ENCODE assay signal across 1 cellular context in genomic region chr17:75877752-75878173, GRCh38.
TF ChIP-seq lines count a peak whose summit lies in the region.

No MANE protein-coding gene starts in this region.

TF ChIP-seq in HepG2, 621 proteins besides CTCF, POLR2A, EP300 and RAD21 (continued from another document and continues in another):
- TF ChIP-seq THAP11 (CRISPR knock-in tag; IDR thresholded peaks at IDR 0.05): peak; percentile 27; the same call in 1 of the 2 replicates
- TF ChIP-seq, protein P1, sequence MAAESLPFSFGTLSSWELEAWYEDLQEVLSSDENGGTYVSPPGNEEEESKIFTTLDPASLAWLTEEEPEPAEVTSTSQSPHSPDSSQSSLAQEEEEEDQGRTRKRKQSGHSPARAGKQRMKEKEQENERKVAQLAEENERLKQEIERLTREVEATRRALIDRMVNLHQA (CRISPR knock-in tag; IDR thresholded peaks at IDR 0.05): no peak
- no peak for TF ChIP-seq ZNF850 (CRISPR knock-in tag; conservative IDR thresholded peaks at IDR 0.05)
- no peak; the same call in 1 of the 2 replicates for TF ChIP-seq ZNF770 (CRISPR knock-in tag; IDR thresholded peaks at IDR 0.05)
- no peak for TF ChIP-seq RBM39 (IDR thresholded peaks at IDR 0.05; ENCODE audit: low read depth, low read length, poor library complexity, severe bottlenecking)
- no peak for TF ChIP-seq CBX2 (IDR thresholded peaks at IDR 0.05; ENCODE audit: low read depth, low read length)
- TF ChIP-seq CBX2 (CRISPR knock-in tag; IDR thresholded peaks at IDR 0.05; ENCODE audit: low read depth): no peak
- TF ChIP-seq ARID2 (CRISPR knock-in tag; IDR thresholded peaks at IDR 0.05; ENCODE audit: borderline replicate concordance): peak; percentile 72; the same call in 1 of the 2 replicates
- TF ChIP-seq ZFAT (CRISPR knock-in tag; conservative IDR thresholded peaks at IDR 0.05): no peak
- TF ChIP-seq SOX5 (CRISPR knock-in tag; IDR thresholded peaks at IDR 0.05; ENCODE audit: borderline replicate concordance): no peak
- TF ChIP-seq ZNF253 (CRISPR knock-in tag; IDR thresholded peaks at IDR 0.05; ENCODE audit: borderline replicate concordance): 0 out of 2 replicates have a peak, but pooled peaks have one; percentile 68
- TF ChIP-seq ZNF180 (CRISPR knock-in tag; IDR thresholded peaks at IDR 0.05; ENCODE audit: borderline replicate concordance, low read depth): peak; percentile 66; the same call in 1 of the 2 replicates
- no peak for TF ChIP-seq NR2F6 (IDR thresholded peaks at IDR 0.05)
- no peak; the same call in 1 of the 2 replicates for TF ChIP-seq NR2F6 (CRISPR knock-in tag; IDR thresholded peaks at IDR 0.05)
- TF ChIP-seq, protein P2, sequence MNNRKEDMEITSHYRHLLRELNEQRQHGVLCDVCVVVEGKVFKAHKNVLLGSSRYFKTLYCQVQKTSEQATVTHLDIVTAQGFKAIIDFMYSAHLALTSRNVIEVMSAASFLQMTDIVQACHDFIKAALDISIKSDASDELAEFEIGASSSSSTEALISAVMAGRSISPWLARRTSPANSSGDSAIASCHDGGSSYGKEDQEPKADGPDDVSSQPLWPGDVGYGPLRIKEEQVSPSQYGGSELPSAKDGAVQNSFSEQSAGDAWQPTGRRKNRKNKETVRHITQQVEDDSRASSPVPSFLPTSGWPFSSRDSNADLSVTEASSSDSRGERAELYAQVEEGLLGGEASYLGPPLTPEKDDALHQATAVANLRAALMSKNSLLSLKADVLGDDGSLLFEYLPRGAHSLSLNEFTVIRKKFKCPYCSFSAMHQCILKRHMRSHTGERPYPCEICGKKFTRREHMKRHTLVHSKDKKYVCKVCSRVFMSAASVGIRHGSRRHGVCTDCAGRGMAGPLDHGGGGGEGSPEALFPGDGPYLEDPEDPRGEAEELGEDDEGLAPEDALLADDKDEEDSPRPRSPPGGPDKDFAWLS (CRISPR knock-in tag; IDR thresholded peaks at IDR 0.05; ENCODE audit: borderline replicate concordance): no peak; the same call in 1 of the 2 replicates
- TF ChIP-seq, protein P3, sequence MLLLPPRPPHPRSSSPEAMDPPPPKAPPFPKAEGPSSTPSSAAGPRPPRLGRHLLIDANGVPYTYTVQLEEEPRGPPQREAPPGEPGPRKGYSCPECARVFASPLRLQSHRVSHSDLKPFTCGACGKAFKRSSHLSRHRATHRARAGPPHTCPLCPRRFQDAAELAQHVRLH (CRISPR knock-in tag; IDR thresholded peaks at IDR 0.05; ENCODE audit: borderline replicate concordance, low read depth): peak; percentile 59; the same call in 1 of the 2 replicates
- TF ChIP-seq HNF4A (CRISPR knock-in tag; IDR thresholded peaks at IDR 0.05): 0 out of 2 replicates have a peak, but pooled peaks have one; percentile 31
- no peak for TF ChIP-seq ZNF280D (CRISPR knock-in tag; IDR thresholded peaks at IDR 0.05)
- no peak; the same call in 1 of the 2 replicates for TF ChIP-seq RFXANK (CRISPR knock-in tag; IDR thresholded peaks at IDR 0.05)
- TF ChIP-seq REL (CRISPR knock-in tag; conservative IDR thresholded peaks at IDR 0.05): peak; percentile 61; the same call in 1 of the 2 replicates
- TF ChIP-seq PHF21A (CRISPR knock-in tag; IDR thresholded peaks at IDR 0.05): no peak
- no peak for TF ChIP-seq ATF1 (CRISPR knock-in tag; IDR thresholded peaks at IDR 0.05)
- TF ChIP-seq ZNF660 (CRISPR knock-in tag; IDR thresholded peaks at IDR 0.05; ENCODE audit: borderline replicate concordance, low read depth): no peak
- TF ChIP-seq ZNF3 (CRISPR knock-in tag; IDR thresholded peaks at IDR 0.05): peak; percentile 58; the same call in 1 of the 2 replicates
- TF ChIP-seq PHF8 (CRISPR knock-in tag; IDR thresholded peaks at IDR 0.05): peak; percentile 62; the same call in 1 of the 2 replicates
- no peak for TF ChIP-seq ZNF703 (CRISPR knock-in tag; IDR thresholded peaks at IDR 0.05; ENCODE audit: borderline replicate concordance)
- no peak; the same call in 1 of the 2 replicates for TF ChIP-seq POGZ (CRISPR knock-in tag; IDR thresholded peaks at IDR 0.05)
- TF ChIP-seq HNRNPK (IDR thresholded peaks at IDR 0.05; ENCODE audit: low read depth, low read length, poor library complexity, severe bottlenecking): peak; percentile 70
- peak; percentile 62; the same call in 1 of the 2 replicates for TF ChIP-seq RNF2 (conservative IDR thresholded peaks at IDR 0.05; ENCODE audit: low read depth)
- peak; percentile 77; the same call in 1 of the 2 replicates for TF ChIP-seq GPN1 (CRISPR knock-in tag; IDR thresholded peaks at IDR 0.05; ENCODE audit: borderline replicate concordance)
- TF ChIP-seq, protein P4, sequence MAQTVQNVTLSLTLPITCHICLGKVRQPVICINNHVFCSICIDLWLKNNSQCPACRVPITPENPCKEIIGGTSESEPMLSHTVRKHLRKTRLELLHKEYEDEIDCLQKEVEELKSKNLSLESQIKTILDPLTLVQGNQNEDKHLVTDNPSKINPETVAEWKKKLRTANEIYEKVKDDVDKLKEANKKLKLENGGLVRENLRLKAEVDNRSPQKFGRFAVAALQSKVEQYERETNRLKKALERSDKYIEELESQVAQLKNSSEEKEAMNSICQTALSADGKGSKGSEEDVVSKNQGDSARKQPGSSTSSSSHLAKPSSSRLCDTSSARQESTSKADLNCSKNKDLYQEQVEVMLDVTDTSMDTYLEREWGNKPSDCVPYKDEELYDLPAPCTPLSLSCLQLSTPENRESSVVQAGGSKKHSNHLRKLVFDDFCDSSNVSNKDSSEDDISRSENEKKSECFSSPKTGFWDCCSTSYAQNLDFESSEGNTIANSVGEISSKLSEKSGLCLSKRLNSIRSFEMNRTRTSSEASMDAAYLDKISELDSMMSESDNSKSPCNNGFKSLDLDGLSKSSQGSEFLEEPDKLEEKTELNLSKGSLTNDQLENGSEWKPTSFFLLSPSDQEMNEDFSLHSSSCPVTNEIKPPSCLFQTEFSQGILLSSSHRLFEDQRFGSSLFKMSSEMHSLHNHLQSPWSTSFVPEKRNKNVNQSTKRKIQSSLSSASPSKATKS (CRISPR knock-in tag; IDR thresholded peaks at IDR 0.05): no peak
- TF ChIP-seq ZNF839 (CRISPR knock-in tag; IDR thresholded peaks at IDR 0.05; ENCODE audit: borderline replicate concordance): no peak
- TF ChIP-seq, protein P5, sequence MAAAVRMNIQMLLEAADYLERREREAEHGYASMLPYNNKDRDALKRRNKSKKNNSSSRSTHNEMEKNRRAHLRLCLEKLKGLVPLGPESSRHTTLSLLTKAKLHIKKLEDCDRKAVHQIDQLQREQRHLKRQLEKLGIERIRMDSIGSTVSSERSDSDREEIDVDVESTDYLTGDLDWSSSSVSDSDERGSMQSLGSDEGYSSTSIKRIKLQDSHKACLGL (CRISPR knock-in tag; IDR thresholded peaks at IDR 0.05): peak; percentile 93
- TF ChIP-seq MAFK (conservative IDR thresholded peaks at IDR 0.05 in 1 of 2, IDR thresholded peaks at IDR 0.05 in 1 of 2; ENCODE audit: low read length in 2 of 2): no peak
- TF ChIP-seq CEBPG (CRISPR knock-in tag; IDR thresholded peaks at IDR 0.05): no peak
- peak; percentile 78; the same call in 1 of the 2 replicates for TF ChIP-seq DNMT1 (CRISPR knock-in tag; IDR thresholded peaks at IDR 0.05)
- no peak for TF ChIP-seq SUZ12 (IDR thresholded peaks at IDR 0.05; ENCODE audit: low read depth, low read length)
- no peak; the same call in 1 of the 2 replicates for TF ChIP-seq ZSCAN12 (CRISPR knock-in tag; IDR thresholded peaks at IDR 0.05)
- peak; percentile 68 for TF ChIP-seq ARHGAP35 (CRISPR knock-in tag; IDR thresholded peaks at IDR 0.05; ENCODE audit: borderline replicate concordance)
- TF ChIP-seq ZC3H4 (CRISPR knock-in tag; IDR thresholded peaks at IDR 0.05; ENCODE audit: borderline replicate concordance): no peak
- no peak for TF ChIP-seq ZNF44 (CRISPR knock-in tag; IDR thresholded peaks at IDR 0.05)
- no peak for TF ChIP-seq ZNF460 (CRISPR knock-in tag; IDR thresholded peaks at IDR 0.05; ENCODE audit: borderline replicate concordance)
- no peak for TF ChIP-seq TEAD3 (CRISPR knock-in tag; optimal IDR thresholded peaks at IDR 0.05; ENCODE audit: borderline replicate concordance)
- TF ChIP-seq ZSCAN30 (CRISPR knock-in tag; IDR thresholded peaks at IDR 0.05): no peak; the same call in 1 of the 2 replicates
- TF ChIP-seq MAZ (IDR thresholded peaks at IDR 0.05; ENCODE audit: borderline replicate concordance, low read depth, low read length): 0 out of 2 replicates have a peak, but pooled peaks have one; percentile 26
- TF ChIP-seq MAZ (CRISPR knock-in tag; IDR thresholded peaks at IDR 0.05; ENCODE audit: low read depth): peak; percentile 75
- peak; percentile 48; the same call in 1 of the 2 replicates for TF ChIP-seq ZSCAN31 (CRISPR knock-in tag; IDR thresholded peaks at IDR 0.05; ENCODE audit: low read depth)
- TF ChIP-seq, protein P6, sequence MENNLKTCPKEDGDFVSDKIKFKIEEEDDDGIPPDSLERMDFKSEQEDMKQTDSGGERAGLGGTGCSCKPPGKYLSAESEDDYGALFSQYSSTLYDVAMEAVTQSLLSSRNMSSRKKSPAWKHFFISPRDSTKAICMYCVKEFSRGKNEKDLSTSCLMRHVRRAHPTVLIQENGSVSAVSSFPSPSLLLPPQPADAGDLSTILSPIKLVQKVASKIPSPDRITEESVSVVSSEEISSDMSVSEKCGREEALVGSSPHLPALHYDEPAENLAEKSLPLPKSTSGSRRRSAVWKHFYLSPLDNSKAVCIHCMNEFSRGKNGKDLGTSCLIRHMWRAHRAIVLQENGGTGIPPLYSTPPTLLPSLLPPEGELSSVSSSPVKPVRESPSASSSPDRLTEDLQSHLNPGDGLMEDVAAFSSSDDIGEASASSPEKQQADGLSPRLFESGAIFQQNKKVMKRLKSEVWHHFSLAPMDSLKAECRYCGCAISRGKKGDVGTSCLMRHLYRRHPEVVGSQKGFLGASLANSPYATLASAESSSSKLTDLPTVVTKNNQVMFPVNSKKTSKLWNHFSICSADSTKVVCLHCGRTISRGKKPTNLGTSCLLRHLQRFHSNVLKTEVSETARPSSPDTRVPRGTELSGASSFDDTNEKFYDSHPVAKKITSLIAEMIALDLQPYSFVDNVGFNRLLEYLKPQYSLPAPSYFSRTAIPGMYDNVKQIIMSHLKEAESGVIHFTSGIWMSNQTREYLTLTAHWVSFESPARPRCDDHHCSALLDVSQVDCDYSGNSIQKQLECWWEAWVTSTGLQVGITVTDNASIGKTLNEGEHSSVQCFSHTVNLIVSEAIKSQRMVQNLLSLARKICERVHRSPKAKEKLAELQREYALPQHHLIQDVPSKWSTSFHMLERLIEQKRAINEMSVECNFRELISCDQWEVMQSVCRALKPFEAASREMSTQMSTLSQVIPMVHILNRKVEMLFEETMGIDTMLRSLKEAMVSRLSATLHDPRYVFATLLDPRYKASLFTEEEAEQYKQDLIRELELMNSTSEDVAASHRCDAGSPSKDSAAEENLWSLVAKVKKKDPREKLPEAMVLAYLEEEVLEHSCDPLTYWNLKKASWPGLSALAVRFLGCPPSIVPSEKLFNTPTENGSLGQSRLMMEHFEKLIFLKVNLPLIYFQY (CRISPR knock-in tag; IDR thresholded peaks at IDR 0.05; ENCODE audit: borderline replicate concordance): peak; percentile 70; the same call in 1 of the 2 replicates
- TF ChIP-seq ZNF572 (CRISPR knock-in tag; IDR thresholded peaks at IDR 0.05): no peak
- no peak for TF ChIP-seq GFI1 (CRISPR knock-in tag; IDR thresholded peaks at IDR 0.05; ENCODE audit: borderline replicate concordance)
- TF ChIP-seq, protein P7, sequence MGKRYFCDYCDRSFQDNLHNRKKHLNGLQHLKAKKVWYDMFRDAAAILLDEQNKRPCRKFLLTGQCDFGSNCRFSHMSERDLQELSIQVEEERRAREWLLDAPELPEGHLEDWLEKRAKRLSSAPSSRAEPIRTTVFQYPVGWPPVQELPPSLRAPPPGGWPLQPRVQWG (CRISPR knock-in tag; IDR thresholded peaks at IDR 0.05; ENCODE audit: borderline replicate concordance, low read depth): no peak
- TF ChIP-seq ELK4 (CRISPR knock-in tag; IDR thresholded peaks at IDR 0.05; ENCODE audit: borderline replicate concordance): peak; percentile 72; the same call in 1 of the 2 replicates
- no peak for TF ChIP-seq ZKSCAN1 (IDR thresholded peaks at IDR 0.05; ENCODE audit: low read length)
- no peak; the same call in none of the 2 replicates for TF ChIP-seq ZNF446 (CRISPR knock-in tag; IDR thresholded peaks at IDR 0.05)
- no peak for TF ChIP-seq ZNF614 (CRISPR knock-in tag; IDR thresholded peaks at IDR 0.05; ENCODE audit: borderline replicate concordance)
